24 cellular contexts compared by ENCODE assay signal in the genomic region with DNA sequence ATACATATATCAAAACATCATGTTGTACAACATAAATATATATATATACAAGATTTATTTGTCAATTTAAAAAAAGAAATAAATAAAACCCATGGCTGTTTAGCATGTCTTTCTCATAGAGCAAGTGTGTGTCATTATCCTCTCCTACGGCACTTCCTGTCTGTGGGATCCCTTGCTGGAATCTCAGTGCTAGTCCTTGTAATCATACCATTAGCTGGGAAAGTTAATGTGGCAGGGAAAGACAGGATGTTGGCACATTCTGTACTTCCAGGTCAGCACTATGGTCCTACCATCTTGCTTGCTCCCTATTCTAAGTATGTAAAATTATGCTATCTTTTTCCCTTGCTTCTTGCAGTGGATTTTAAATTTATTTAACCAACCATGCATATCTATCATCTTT. TPM values are rescaled to one million over a fixed set of nuclear protein-coding genes. Genes with fewer than 3 reads are reported as not detected.
DNase-seq lines count a peak whose midpoint lies in the region; ATAC-seq and TF ChIP-seq lines count a peak whose summit lies in the region.
"Had no signal": no experiment of that assay in that cellular context is flagged by ENCODE, and none has a peak within 500 bp of the region (broad histone marks: within the 10 kb centered on the region; RNA-seq: fewer than 3 reads in every experiment).

No MANE protein-coding gene starts in this region.

- no peak overlapping the region for H3K27ac Mint-ChIP-seq in activated CD8-positive, alpha-beta T cell treated with anti-CD3 and anti-CD28 coated beads, Interleukin-2, amount 10 ng/mL, durations not matched to agents 7 days and 5 days
- no peak overlapping the region for H3K27ac Mint-ChIP-seq in activated CD4-positive, alpha-beta T cell treated with anti-CD3 and anti-CD28 coated beads, Interleukin-2, amount 10 ng/mL, durations not matched to agents 24 days and 14 days
- H3K27ac Mint-ChIP-seq: CD8-positive, alpha-beta T cell had no signal

- H3K27me3 ChIP-seq in adrenal gland (no peaks in the 10 kb centered on the region), HAP-1 (ENCODE audit: low read depth) (no peaks in the 10 kb centered on the region)

- H3K36me3 Mint-ChIP-seq in activated CD8-positive, alpha-beta T cell treated with anti-CD3 and anti-CD28 coated beads, Interleukin-2, amount 10 ng/mL, durations not matched to agents 7 days and 5 days (ENCODE audit: low read depth), result no peaks in the 10 kb centered on the region
- peaks cover 1% of the 10 kb centered on the region for H3K36me3 Mint-ChIP-seq in activated CD4-positive, alpha-beta T cell treated with anti-CD3 and anti-CD28 coated beads, Interleukin-2, amount 10 ng/mL, durations not matched to agents 24 days and 14 days (ENCODE audit: low read depth)

- peak overlapping the region in 4 of 5 donors; percentile 4 to 78 (median 62) for H3K27ac ChIP-seq in adrenal gland
- H3K27ac ChIP-seq: gastroesophageal sphincter, left ventricle myocardium inferior, neutrophil had no signal

- in situ Hi-C loops in ACHN (cut with HindIII; ENCODE audit: low pct_ligation_motif_present, low pct_unique_long_range_greater_than_20kb, low sequenced_read_pairs), result no loop called here
- in situ Hi-C loops in HAP-1 (cut with MboI; ENCODE audit: low sequenced_read_pairs), result no loop called here

- CTCF ChIA-PET in activated CD8-positive, alpha-beta T cell treated with anti-CD3 and anti-CD28 coated beads, Interleukin-2, amount 10 ng/mL, durations not matched to agents 7 days and 5 days (lab: Charles Lee), result no interaction called here

- H3K4me3 ChIP-seq in adrenal gland (no peak overlapping the region), HAP-1 (no peak overlapping the region)
- H3K4me3 ChIP-seq: gastroesophageal sphincter, left ventricle myocardium inferior, mucosa of descending colon had no signal

- no peak overlapping the region for H3K4me3 Mint-ChIP-seq in activated CD8-positive, alpha-beta T cell treated with anti-CD3 and anti-CD28 coated beads, Interleukin-2, amount 10 ng/mL, durations not matched to agents 7 days and 5 days
- no peak overlapping the region for H3K4me3 Mint-ChIP-seq in activated CD4-positive, alpha-beta T cell treated with anti-CD3 and anti-CD28 coated beads, Interleukin-2, amount 10 ng/mL, durations not matched to agents 24 days and 14 days
- H3K4me3 Mint-ChIP-seq: CD8-positive, alpha-beta T cell had no signal

- ATAC-seq in activated CD8-positive, alpha-beta T cell treated with anti-CD3 and anti-CD28 coated beads, Interleukin-2, amount 10 ng/mL, durations not matched to agents 7 days and 5 days, result no peak
- ATAC-seq: CD8-positive, alpha-beta T cell; gastroesophageal sphincter; mucosa of descending colon had no signal

- no peaks in the 10 kb centered on the region for H3K9me3 ChIP-seq in adrenal gland (replicated peaks in 1 of 3)
- no peaks in the 10 kb centered on the region; the same call in 1 of the 2 replicates for H3K9me3 ChIP-seq in HAP-1
- H3K9me3 ChIP-seq: gastroesophageal sphincter, left ventricle myocardium inferior, mucosa of descending colon, neutrophil had no signal

- POLR2A ChIA-PET in activated CD8-positive, alpha-beta T cell treated with anti-CD3 and anti-CD28 coated beads, Interleukin-2, amount 10 ng/mL, durations not matched to agents 7 days and 5 days (lab: Charles Lee), result no interaction called here

- peaks cover 13% of the 10 kb centered on the region for H3K27me3 Mint-ChIP-seq in activated CD8-positive, alpha-beta T cell treated with anti-CD3 and anti-CD28 coated beads, Interleukin-2, amount 10 ng/mL, durations not matched to agents 7 days and 5 days (ENCODE audit: low read depth)
- H3K27me3 Mint-ChIP-seq in activated CD4-positive, alpha-beta T cell treated with anti-CD3 and anti-CD28 coated beads, Interleukin-2, amount 10 ng/mL, durations not matched to agents 24 days and 14 days, result peaks cover 7% of the 10 kb centered on the region

- no peak for TF ChIP-seq POLR2A in adrenal gland (IDR thresholded peaks at IDR 0.05)

- intact Hi-C loops in adrenal gland (cut with DNase I), result loop anchor here in 1 of 2 donors (10.0 kb wide), 1 partner anchor 159 kb away; a partner anchor contains a TSS
- intact Hi-C loops in activated CD4-positive, alpha-beta T cell treated with anti-CD3 and anti-CD28 coated beads, Interleukin-2, amount 10 ng/mL, durations not matched to agents 24 days and 14 days (cut with micrococcal nuclease), result loop anchor here (5.0 kb wide), 1 partner anchor 96 kb away; no protein-coding TSS in a partner anchor

- H3K36me3 ChIP-seq in adrenal gland (replicated peaks in 1 of 2) (no peaks in the 10 kb centered on the region), HAP-1 (replicated peaks) (no peaks in the 10 kb centered on the region)
- H3K36me3 ChIP-seq: gastroesophageal sphincter, left ventricle myocardium inferior, neutrophil had no signal

- peaks cover 9% of the 10 kb centered on the region for H3K4me1 Mint-ChIP-seq in activated CD8-positive, alpha-beta T cell treated with anti-CD3 and anti-CD28 coated beads, Interleukin-2, amount 10 ng/mL, durations not matched to agents 7 days and 5 days (ENCODE audit: low read depth)
- peaks cover 8% of the 10 kb centered on the region for H3K4me1 Mint-ChIP-seq in activated CD4-positive, alpha-beta T cell treated with anti-CD3 and anti-CD28 coated beads, Interleukin-2, amount 10 ng/mL, durations not matched to agents 24 days and 14 days

- no peak for TF ChIP-seq CTCF in adrenal gland (IDR thresholded peaks at IDR 0.05)

- DNase-seq in ACHN (peak; percentile 81), HT1080 (ENCODE audit: low read depth) (peak; percentile 46), adrenal gland (peak in 2 of 7 donors; percentile 4 to 21), kidney glomerular epithelial cell (lab: John Stamatoyannopoulos, UW) (peak; percentile 73), HAP-1 (ENCODE audit: low spot score in 2 of 2) (no peak), NCI-H1417 treated with DMSO at 0.1 percent for 48 hours (lab: John Stamatoyannopoulos, UW) (no peak)
- DNase-seq in activated CD8-positive, alpha-beta T cell treated with anti-CD3 and anti-CD28 coated beads, Interleukin-2, amount 10 ng/mL, durations not matched to agents 7 days and 5 days, result no peak
- no peak for DNase-seq in activated CD4-positive, alpha-beta T cell treated with anti-CD3 and anti-CD28 coated beads, Interleukin-2, amount 10 ng/mL, durations not matched to agents 24 days and 14 days
- DNase-seq: activated CD4-positive, alpha-beta T cell treated with anti-CD3 and anti-CD28 coated beads, Interleukin-2, amount 50 U/mL, for 1 hour; activated CD8-positive, alpha-beta memory T cell treated with anti-CD3 and anti-CD28 coated beads, Interleukin-2, amount 50 U/mL, for 48 hours; activated effector memory CD4-positive, alpha-beta T cell treated with Interleukin-2 at 50 U/mL for 16 hours; caudate nucleus; CD8-positive, alpha-beta T cell; DMS79 treated with DMSO at 0.1 percent for 48 hours; left ventricle myocardium inferior; mucosa of descending colon; NCI-H187 treated with DMSO at 0.1 percent for 48 hours; stimulated activated CD4-positive, alpha-beta T cell treated with anti-CD3 and anti-CD28 coated beads, Interleukin-15, amount 100 ng/mL, for 24 hours had no signal

- H3K4me1 ChIP-seq in adrenal gland (replicated peaks in 1 of 2), result peaks cover 3 to 11% of the 10 kb centered on the region in 2 donors
- H3K4me1 ChIP-seq in HAP-1, result no peaks in the 10 kb centered on the region
- H3K4me1 ChIP-seq: gastroesophageal sphincter, left ventricle myocardium inferior had no signal

- WGBS in adrenal gland, 4 donors, result 53 to 76% (median 73%) methylated on average over 1 of the region's 1 CpG

- no peaks in the 10 kb centered on the region for H3K9me3 Mint-ChIP-seq in activated CD8-positive, alpha-beta T cell treated with anti-CD3 and anti-CD28 coated beads, Interleukin-2, amount 10 ng/mL, durations not matched to agents 7 days and 5 days (ENCODE audit: insufficient read depth)
- H3K9me3 Mint-ChIP-seq in activated CD4-positive, alpha-beta T cell treated with anti-CD3 and anti-CD28 coated beads, Interleukin-2, amount 10 ng/mL, durations not matched to agents 24 days and 14 days, result no peaks in the 10 kb centered on the region
- H3K9me3 Mint-ChIP-seq: CD8-positive, alpha-beta T cell had no signal

RNA-seq across cellular contexts. Expression of a gene that starts 9.5 kb away (rescaled TPM):
- total RNA-seq in HT1080 (2014; rRNA removed; shearing (Covaris generic)), result not detected in 2 replicates
- not detected in 2 replicates for polyA plus RNA-seq in HT1080 (2015; cell fraction: cytosol; rRNA removed)
- not detected in 2 replicates for polyA plus RNA-seq in HT1080 (2015; cell fraction: nucleus; rRNA removed)
- 1 to 10 TPM in 2 of 8 donors, under 1 TPM in 5, not detected in 1; 0.20 to 2.1 (median 0.81) TPM for total RNA-seq in adrenal gland
- polyA plus RNA-seq in adrenal gland, result 1 to 10 TPM in 1 of 3 donors, under 1 TPM in 2; 0.34 to 1.5 (median 0.72) TPM
- under 1 TPM; 0.21 to 0.55 TPM for total RNA-seq in activated CD8-positive, alpha-beta T cell treated with anti-CD3 and anti-CD28 coated beads, Interleukin-2, amount 10 ng/mL, durations not matched to agents 7 days and 5 days
- total RNA-seq in activated CD4-positive, alpha-beta T cell treated with anti-CD3 and anti-CD28 coated beads, Interleukin-2, amount 10 ng/mL, durations not matched to agents 24 days and 14 days, result 0.58 and 0.99 TPM in 2 replicates
- total RNA-seq: dermis microvascular lymphatic vessel endothelial cell, gastroesophageal sphincter, IMR-90, left ventricle myocardium inferior, mucosa of descending colon, temporal lobe had no signal
- polyA plus RNA-seq: adipose tissue, IMR-90 had no signal

RNA-seq across cellular contexts. Expression of a gene that starts 47.0 kb away (rescaled TPM):
- not detected in 2 replicates for total RNA-seq in HT1080 (2014; rRNA removed; shearing (Covaris generic))
- polyA plus RNA-seq in HT1080 (2015; cell fraction: cytosol; rRNA removed), result not detected in 2 replicates
- polyA plus RNA-seq in HT1080 (2015; cell fraction: nucleus; rRNA removed), result not detected in 2 replicates
- not detected for total RNA-seq in adrenal gland
- not detected for polyA plus RNA-seq in adrenal gland
- not detected for total RNA-seq in activated CD8-positive, alpha-beta T cell treated with anti-CD3 and anti-CD28 coated beads, Interleukin-2, amount 10 ng/mL, durations not matched to agents 7 days and 5 days
- total RNA-seq in activated CD4-positive, alpha-beta T cell treated with anti-CD3 and anti-CD28 coated beads, Interleukin-2, amount 10 ng/mL, durations not matched to agents 24 days and 14 days, result 0.14 TPM in 1 of 2 replicates, not detected in the other
- total RNA-seq: CD8-positive, alpha-beta T cell; dermis microvascular lymphatic vessel endothelial cell; gastroesophageal sphincter; IMR-90; left ventricle myocardium inferior; mucosa of descending colon; temporal lobe had no signal
- polyA plus RNA-seq: adipose tissue, IMR-90 had no signal

RNA-seq across cellular contexts. Expression of a gene that starts 51.7 kb away (rescaled TPM):
- total RNA-seq in HT1080 (2014; rRNA removed; shearing (Covaris generic)), result not detected in 2 replicates
- not detected in 2 replicates for polyA plus RNA-seq in HT1080 (2015; cell fraction: cytosol; rRNA removed)
- polyA plus RNA-seq in HT1080 (2015; cell fraction: nucleus; rRNA removed), result 0.14 TPM in 1 of 2 replicates, not detected in the other
- total RNA-seq in adrenal gland, result under 1 TPM in 2 of 8 donors, not detected in 6; 0.18 to 0.23 TPM
- 1 to 10 TPM in 1 of 3 donors, under 1 TPM in 1, not detected in 1; 0.44 to 1.0 TPM for polyA plus RNA-seq in adrenal gland
- total RNA-seq in activated CD8-positive, alpha-beta T cell treated with anti-CD3 and anti-CD28 coated beads, Interleukin-2, amount 10 ng/mL, durations not matched to agents 7 days and 5 days, result not detected
- 0.28 TPM in 1 of 2 replicates, not detected in the other for total RNA-seq in activated CD4-positive, alpha-beta T cell treated with anti-CD3 and anti-CD28 coated beads, Interleukin-2, amount 10 ng/mL, durations not matched to agents 24 days and 14 days
- total RNA-seq: CD8-positive, alpha-beta T cell; dermis microvascular lymphatic vessel endothelial cell; gastroesophageal sphincter; IMR-90; left ventricle myocardium inferior; mucosa of descending colon; temporal lobe had no signal
- polyA plus RNA-seq: adipose tissue, IMR-90 had no signal

Comparison
In these comparisons a context has a peak if more than half of its experiments do, and no peak if none do; other contexts are left out.
1. DNase-seq: peak in ACHN (single experiment), HT1080 (single experiment) and kidney glomerular epithelial cell (single experiment); none in HAP-1 (0 of 2), activated CD8-positive, alpha-beta T cell treated with anti-CD3 and anti-CD28 coated beads, Interleukin-2, amount 10 ng/mL, durations not matched to agents 7 days and 5 days (single experiment), NCI-H1417 treated with DMSO at 0.1 percent for 48 hours (single experiment) and activated CD4-positive, alpha-beta T cell treated with anti-CD3 and anti-CD28 coated beads, Interleukin-2, amount 10 ng/mL, durations not matched to agents 24 days and 14 days (single experiment).